ENCODE assay signal across 28 cellular contexts in genomic region chr7:30861612-30862011, GRCh38.
"Had no signal": no experiment of that assay in that cellular context is flagged by ENCODE, and none has a peak within 500 bp of the region (broad histone marks: within the 10 kb centered on the region; RNA-seq: fewer than 3 reads in every experiment).

No MANE protein-coding gene starts in this region.

- H3K27ac Mint-ChIP-seq: mesothelial cell of epicardium; naive B cell; natural killer cell; nephron progenitor cell; neural progenitor cell; stimulated activated naive B cell treated with anti-CD40 and anti-IgM and Interleukin-4, amounts not matched to agents 10 μg/mL and 1 μg/mL and 100 μg/mL, for 72 hours; type B pancreatic cell had no signal

- H3K4me2 ChIP-seq: neural progenitor cell, smooth muscle cell had no signal

- H2AFZ ChIP-seq: neural progenitor cell had no signal

- DNase-seq: heart right ventricle; hippocampal formation; kidney glomerular epithelial cell; left cardiac atrium; lower lobe of right lung; mammary epithelial cell; mesendoderm; naive B cell; natural killer cell; nephron progenitor cell; right lobe of liver; stimulated activated CD4-positive, alpha-beta T cell treated with anti-CD3 and anti-CD28 coated beads, Interleukin-12 subunit alpha, Interleukin-12 subunit beta, amount 100 ng/mL, for 4 hours; stimulated activated CD4-positive, alpha-beta T cell treated with anti-CD3 and anti-CD28 coated beads, Interleukin-15, amount 100 ng/mL, for 24 hours; stimulated activated CD4-positive, alpha-beta T cell treated with anti-CD3 and anti-CD28 coated beads, Interleukin-2, amount 100 ng/mL, for 24 hours; stimulated activated CD4-positive, alpha-beta T cell treated with anti-CD3 and anti-CD28 coated beads, Interleukin-4, amount 100 ng/mL, for 1 hour; stimulated activated naive B cell treated with anti-CD40 and anti-IgM and Interleukin-4, amounts not matched to agents 10 μg/mL and 1 μg/mL and 100 μg/mL, for 72 hours; stimulated activated naive CD8-positive, alpha-beta T cell treated with anti-CD3 and anti-CD28 coated beads, Interleukin-15, Interleukin-2, amounts not matched to agents 100 U/mL and 50 U/mL, for 24 hours; stomach; uterus had no signal

- H3K36me3 ChIP-seq: neural progenitor cell, pancreas, right atrium auricular region, right lobe of liver, tibial nerve, uterus had no signal

- H3K9me3 Mint-ChIP-seq: mesothelial cell of epicardium; naive B cell; natural killer cell; nephron progenitor cell; neural progenitor cell; stimulated activated naive B cell treated with anti-CD40 and anti-IgM and Interleukin-4, amounts not matched to agents 10 μg/mL and 1 μg/mL and 100 μg/mL, for 72 hours; type B pancreatic cell had no signal

- H3K27me3 Mint-ChIP-seq: naive B cell; stimulated activated naive B cell treated with anti-CD40 and anti-IgM and Interleukin-4, amounts not matched to agents 10 μg/mL and 1 μg/mL and 100 μg/mL, for 72 hours; type B pancreatic cell had no signal

- ATAC-seq: heart right ventricle; left cardiac atrium; left lobe of liver; lower lobe of right lung; natural killer cell; pancreas; right lobe of liver; stimulated activated naive B cell treated with anti-CD40 and anti-IgM and Interleukin-4, amounts not matched to agents 10 μg/mL and 1 μg/mL and 100 μg/mL, for 72 hours; stimulated activated naive CD8-positive, alpha-beta T cell treated with anti-CD3 and anti-CD28 coated beads, Interleukin-15, Interleukin-2, amounts not matched to agents 100 U/mL and 50 U/mL, for 24 hours had no signal

- H3K36me3 Mint-ChIP-seq: naive B cell; natural killer cell; stimulated activated naive B cell treated with anti-CD40 and anti-IgM and Interleukin-4, amounts not matched to agents 10 μg/mL and 1 μg/mL and 100 μg/mL, for 72 hours had no signal

- H3K4me3 Mint-ChIP-seq: mesothelial cell of epicardium; naive B cell; natural killer cell; nephron progenitor cell; neural progenitor cell; stimulated activated naive B cell treated with anti-CD40 and anti-IgM and Interleukin-4, amounts not matched to agents 10 μg/mL and 1 μg/mL and 100 μg/mL, for 72 hours; type B pancreatic cell had no signal

- H3K4me3 ChIP-seq: heart right ventricle, lower lobe of right lung, neural progenitor cell, pancreas, right atrium auricular region, right lobe of liver, smooth muscle cell, stomach, testis, tibial nerve, uterus had no signal

- H3K4me1 Mint-ChIP-seq: naive B cell; natural killer cell; stimulated activated naive B cell treated with anti-CD40 and anti-IgM and Interleukin-4, amounts not matched to agents 10 μg/mL and 1 μg/mL and 100 μg/mL, for 72 hours had no signal

- H3K27ac ChIP-seq: heart right ventricle, lower lobe of right lung, neural progenitor cell, pancreas, right atrium auricular region, right lobe of liver, testis, uterus had no signal

- H3K4me1 ChIP-seq: pancreas, uterus had no signal

- H3K27me3 ChIP-seq: heart right ventricle, neural progenitor cell, pancreas, right atrium auricular region, right lobe of liver, stomach, testis, tibial nerve, uterus had no signal

- H3K9me3 ChIP-seq: heart right ventricle, lower lobe of right lung, pancreas, right atrium auricular region, right lobe of liver, stomach, testis, tibial nerve, uterus had no signal
